ENCODE assay signal across 30 cellular contexts in the genomic region with DNA sequence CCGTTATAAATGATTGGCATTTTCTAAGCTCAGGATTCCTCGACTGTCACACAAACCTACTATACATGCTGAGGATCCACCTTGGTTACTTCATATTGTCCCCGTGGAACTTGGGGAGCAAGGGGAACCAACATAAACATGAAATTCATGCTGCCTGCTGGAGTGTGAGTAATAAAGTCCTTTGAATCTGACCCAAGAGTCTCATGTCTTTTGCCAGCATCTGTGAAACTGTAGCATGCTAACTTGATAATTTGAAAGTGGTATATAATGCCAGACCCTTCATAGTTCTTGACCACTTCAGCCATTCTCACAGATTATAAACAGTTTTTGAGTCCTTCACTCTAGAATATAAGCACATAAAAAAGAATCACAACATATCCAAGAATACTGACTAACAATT. TPM values are rescaled to one million over a fixed set of nuclear protein-coding genes. Genes with fewer than 3 reads are reported as not detected.
"Had no signal": no experiment of that assay in that cellular context is flagged by ENCODE, and none has a peak within 500 bp of the region (broad histone marks: within the 10 kb centered on the region; RNA-seq: fewer than 3 reads in every experiment).

No MANE protein-coding gene starts in this region.

- H3K27me3 ChIP-seq: gastrocnemius medialis, neutrophil, right atrium auricular region, testis, tibial artery had no signal

- H3K36me3 ChIP-seq: gastrocnemius medialis, lower lobe of right lung, neutrophil, prostate gland, right atrium auricular region, tibial artery had no signal

- H3K4me3 ChIP-seq: gastrocnemius medialis, lower lobe of right lung, mucosa of descending colon, prostate gland, right atrium auricular region, smooth muscle cell, testis, tibial artery had no signal

- H3K4me1 ChIP-seq: gastrocnemius medialis, lower lobe of right lung, parathyroid adenoma, prostate gland, right atrium auricular region, testis had no signal

- ATAC-seq: esophagus mucosa; gastrocnemius medialis; left ventricle myocardium superior; lower lobe of right lung; mucosa of descending colon; natural killer cell treated with Interleukin-12 subunit alpha and Interleukin-12 subunit beta and Interleukin-15 and Interleukin-18, amount 100 ng/mL, for 72 hours; sciatic nerve; stimulated activated naive CD8-positive, alpha-beta T cell treated with anti-CD3 and anti-CD28 coated beads, Interleukin-15, amount 100 ng/mL, for 72 hours had no signal

- H3K27ac ChIP-seq: epithelial cell of prostate, gastrocnemius medialis, lower lobe of right lung, neutrophil, parathyroid adenoma, prostate gland, right atrium auricular region, testis, tibial artery had no signal

- H2AFZ ChIP-seq: parathyroid adenoma had no signal

- DNase-seq: effector CD8-positive, alpha-beta T cell; endodermal cell; gastrocnemius medialis; head of caudate nucleus; left ventricle myocardium superior; lower lobe of right lung; mucosa of descending colon; naive B cell; stimulated activated CD4-positive, alpha-beta T cell treated with anti-CD3 and anti-CD28 coated beads, Interleukin-12 subunit alpha, Interleukin-12 subunit beta, amount 100 ng/mL, for 4 hours; stimulated activated CD4-positive, alpha-beta T cell treated with anti-CD3 and anti-CD28 coated beads, Interleukin-1b, Interleukin-23, amount 100 ng/mL, for 48 hours; stimulated activated CD4-positive, alpha-beta T cell treated with anti-CD3 and anti-CD28 coated beads, Interleukin-4, amount 100 ng/mL, for 1 hour; stimulated activated CD8-positive, alpha-beta memory T cell treated with anti-CD3 and anti-CD28 coated beads, Interleukin-4, amount 100 ng/mL, for 48 hours; stimulated activated naive CD4-positive, alpha-beta T cell; stimulated activated naive CD8-positive, alpha-beta T cell treated with anti-CD3 and anti-CD28 coated beads, Interleukin-15, amount 100 ng/mL, for 72 hours; substantia nigra; testis; tibial artery had no signal

- H3K79me2 ChIP-seq: parathyroid adenoma had no signal

- H3K9me3 ChIP-seq: gastrocnemius medialis, lower lobe of right lung, mucosa of descending colon, neutrophil, prostate gland, right atrium auricular region, testis, tibial artery had no signal

RNA-seq across cellular contexts. Expression of a gene that starts 17.1 kb away (rescaled TPM):
- total RNA-seq: endodermal cell; esophagus mucosa; fibroblast of lung; gastrocnemius medialis; glomerular endothelial cell; left ventricle myocardium superior; lower lobe of right lung; mucosa of descending colon; natural killer cell treated with Interleukin-12 subunit alpha and Interleukin-12 subunit beta and Interleukin-15 and Interleukin-18, amount 100 ng/mL, for 72 hours; omental fat pad; right atrium auricular region; sciatic nerve; smooth muscle cell had no signal
- polyA plus RNA-seq: fibroblast of lung, keratinocyte, smooth muscle cell had no signal
